Comparison of ENCODE assay signal across 9 cellular contexts in the genomic region with DNA sequence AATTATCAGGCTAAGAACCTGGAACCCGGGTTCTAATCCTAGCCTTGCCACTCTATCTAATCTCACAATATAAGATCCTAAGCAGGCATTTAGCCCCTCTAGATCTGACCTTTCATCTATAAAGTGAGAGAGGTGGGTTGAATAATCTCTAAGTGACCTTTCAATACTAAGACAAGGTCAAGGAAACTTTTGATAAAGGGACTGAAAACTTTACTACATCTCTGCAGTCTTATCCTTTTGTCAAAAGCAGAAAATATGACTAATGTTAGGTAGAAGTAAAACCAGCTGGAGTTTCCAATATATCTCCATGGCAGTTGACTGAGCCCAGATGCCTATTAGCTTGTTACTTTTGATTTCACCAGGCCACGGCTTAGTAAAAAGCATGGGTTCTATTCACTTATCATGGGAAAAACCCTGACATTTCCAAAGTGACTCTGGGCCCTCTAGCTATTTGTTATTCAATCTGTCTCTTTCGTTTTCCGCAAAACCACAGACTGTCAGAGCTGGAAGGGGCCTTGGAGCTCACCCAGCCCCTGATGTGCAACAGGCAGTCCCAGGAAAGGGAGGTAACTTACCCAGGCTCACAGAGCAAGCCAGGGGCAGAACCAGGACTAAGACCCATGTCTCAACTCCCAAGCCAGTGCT.
DNase-seq lines count a peak whose midpoint lies in the region; ATAC-seq and TF ChIP-seq lines count a peak whose summit lies in the region.
"Had no signal": no experiment of that assay in that cellular context is flagged by ENCODE, and none has a peak within 500 bp of the region (broad histone marks: within the 10 kb centered on the region; RNA-seq: fewer than 3 reads in every experiment).

No MANE protein-coding gene starts in this region.

- no peaks in the 10 kb centered on the region for H3K9me3 Mint-ChIP-seq in WTC11

- CTCF ChIA-PET in WTC11 (lab: Charles Lee): no interaction called here

- H3K79me2 ChIP-seq in hepatocyte: no peaks in the 10 kb centered on the region

- TF ChIP-seq CTCF in VCaP (conservative IDR thresholded peaks at IDR 0.05): no peak
- no peak for TF ChIP-seq CTCF in hepatocyte (IDR thresholded peaks at IDR 0.05; ENCODE audit: poor library complexity)
- TF ChIP-seq CTCF in WTC11 (IDR thresholded peaks at IDR 0.05): no peak

- H3K27me3 ChIP-seq in hepatocyte: no peaks in the 10 kb centered on the region

- no peaks in the 10 kb centered on the region for H3K27me3 Mint-ChIP-seq in WTC11 (ENCODE audit: low read depth)

- H3K4me3 ChIP-seq in hepatocyte: no peak overlapping the region

- no peak overlapping the region for H3K4me2 ChIP-seq in hepatocyte

- no peaks in the 10 kb centered on the region for H3K9me2 ChIP-seq in hepatocyte (replicated peaks; ENCODE audit: insufficient read depth)

- POLR2A ChIA-PET in WTC11 (lab: Charles Lee): no interaction called here

- DNase-seq in EL (peak; percentile 54), hepatocyte (ENCODE audit: low spot score) (no peak), NCI-H446 (lab: John Stamatoyannopoulos, UW) (no peak), LoVo (ENCODE audit: low spot score) (no peak), WTC11 (ENCODE audit: low spot score) (no peak), NCI-H2196 treated with DMSO at 0.1 percent for 48 hours (lab: John Stamatoyannopoulos, UW; ENCODE audit: unreplicated experiment) (no peak)

- no peaks in the 10 kb centered on the region for H3K36me3 ChIP-seq in hepatocyte (replicated peaks; ENCODE audit: insufficient read depth, low read depth)

- peak; percentile 40 for ATAC-seq in GM21515 (IDR thresholded peaks at IDR 0.05; ENCODE audit: unreplicated experiment)
- no peak for ATAC-seq in WTC11

- H3K27ac ChIP-seq in VCaP: peak overlapping the region; percentile 95
- peak overlapping the region; percentile 73 for H3K27ac ChIP-seq in hepatocyte
- H3K27ac ChIP-seq: HL-60 had no signal

- no peaks in the 10 kb centered on the region for H4K20me1 ChIP-seq in hepatocyte (ENCODE audit: insufficient read depth, poor library complexity, severe bottlenecking)

- no peak overlapping the region for H2AFZ ChIP-seq in hepatocyte

- H3K4me1 ChIP-seq in hepatocyte (ENCODE audit: insufficient read depth): peaks cover 24% of the 10 kb centered on the region

- H3K36me3 Mint-ChIP-seq in WTC11: no peaks in the 10 kb centered on the region

- 59% methylated on average over 4 of the region's 4 CpGs for WGBS in hepatocyte (ENCODE audit: low lambda C conversion rate, missing lambda C conversion rate)

- H3K4me3 Mint-ChIP-seq in WTC11: no peak overlapping the region

- no peaks in the 10 kb centered on the region for H3K9me3 ChIP-seq in hepatocyte (ENCODE audit: low read depth)

- no peak overlapping the region for H3K27ac Mint-ChIP-seq in WTC11

- peaks cover 14% of the 10 kb centered on the region for H3K4me1 Mint-ChIP-seq in WTC11

TF ChIP-seq in WTC11, 78 proteins besides CTCF, POLR2A, EP300 and RAD21 (continues in another document):
- TF ChIP-seq CREM (CRISPR knock-in tag; IDR thresholded peaks at IDR 0.05) (no peak), RELA (CRISPR knock-in tag; IDR thresholded peaks at IDR 0.05; ENCODE audit: borderline replicate concordance) (no peak), NFE2L1 (CRISPR knock-in tag; IDR thresholded peaks at IDR 0.05) (no peak), FOXJ3 (CRISPR knock-in tag; IDR thresholded peaks at IDR 0.05; ENCODE audit: borderline replicate concordance) (no peak), SMAD3 (CRISPR knock-in tag; IDR thresholded peaks at IDR 0.05; ENCODE audit: borderline replicate concordance) (no peak), MXD4 (CRISPR knock-in tag; IDR thresholded peaks at IDR 0.05; ENCODE audit: borderline replicate concordance) (no peak)
- TF ChIP-seq, protein P1, sequence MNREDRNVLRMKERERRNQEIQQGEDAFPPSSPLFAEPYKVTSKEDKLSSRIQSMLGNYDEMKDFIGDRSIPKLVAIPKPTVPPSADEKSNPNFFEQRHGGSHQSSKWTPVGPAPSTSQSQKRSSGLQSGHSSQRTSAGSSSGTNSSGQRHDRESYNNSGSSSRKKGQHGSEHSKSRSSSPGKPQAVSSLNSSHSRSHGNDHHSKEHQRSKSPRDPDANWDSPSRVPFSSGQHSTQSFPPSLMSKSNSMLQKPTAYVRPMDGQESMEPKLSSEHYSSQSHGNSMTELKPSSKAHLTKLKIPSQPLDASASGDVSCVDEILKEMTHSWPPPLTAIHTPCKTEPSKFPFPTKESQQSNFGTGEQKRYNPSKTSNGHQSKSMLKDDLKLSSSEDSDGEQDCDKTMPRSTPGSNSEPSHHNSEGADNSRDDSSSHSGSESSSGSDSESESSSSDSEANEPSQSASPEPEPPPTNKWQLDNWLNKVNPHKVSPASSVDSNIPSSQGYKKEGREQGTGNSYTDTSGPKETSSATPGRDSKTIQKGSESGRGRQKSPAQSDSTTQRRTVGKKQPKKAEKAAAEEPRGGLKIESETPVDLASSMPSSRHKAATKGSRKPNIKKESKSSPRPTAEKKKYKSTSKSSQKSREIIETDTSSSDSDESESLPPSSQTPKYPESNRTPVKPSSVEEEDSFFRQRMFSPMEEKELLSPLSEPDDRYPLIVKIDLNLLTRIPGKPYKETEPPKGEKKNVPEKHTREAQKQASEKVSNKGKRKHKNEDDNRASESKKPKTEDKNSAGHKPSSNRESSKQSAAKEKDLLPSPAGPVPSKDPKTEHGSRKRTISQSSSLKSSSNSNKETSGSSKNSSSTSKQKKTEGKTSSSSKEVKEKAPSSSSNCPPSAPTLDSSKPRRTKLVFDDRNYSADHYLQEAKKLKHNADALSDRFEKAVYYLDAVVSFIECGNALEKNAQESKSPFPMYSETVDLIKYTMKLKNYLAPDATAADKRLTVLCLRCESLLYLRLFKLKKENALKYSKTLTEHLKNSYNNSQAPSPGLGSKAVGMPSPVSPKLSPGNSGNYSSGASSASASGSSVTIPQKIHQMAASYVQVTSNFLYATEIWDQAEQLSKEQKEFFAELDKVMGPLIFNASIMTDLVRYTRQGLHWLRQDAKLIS (CRISPR knock-in tag; IDR thresholded peaks at IDR 0.05; ENCODE audit: borderline replicate concordance): no peak
- TF ChIP-seq, protein P2, sequence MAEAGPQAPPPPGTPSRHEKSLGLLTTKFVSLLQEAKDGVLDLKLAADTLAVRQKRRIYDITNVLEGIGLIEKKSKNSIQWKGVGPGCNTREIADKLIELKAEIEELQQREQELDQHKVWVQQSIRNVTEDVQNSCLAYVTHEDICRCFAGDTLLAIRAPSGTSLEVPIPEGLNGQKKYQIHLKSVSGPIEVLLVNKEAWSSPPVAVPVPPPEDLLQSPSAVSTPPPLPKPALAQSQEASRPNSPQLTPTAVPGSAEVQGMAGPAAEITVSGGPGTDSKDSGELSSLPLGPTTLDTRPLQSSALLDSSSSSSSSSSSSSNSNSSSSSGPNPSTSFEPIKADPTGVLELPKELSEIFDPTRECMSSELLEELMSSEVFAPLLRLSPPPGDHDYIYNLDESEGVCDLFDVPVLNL (CRISPR knock-in tag; IDR thresholded peaks at IDR 0.05; ENCODE audit: borderline replicate concordance, low read depth): no peak
- TF ChIP-seq, protein P3, sequence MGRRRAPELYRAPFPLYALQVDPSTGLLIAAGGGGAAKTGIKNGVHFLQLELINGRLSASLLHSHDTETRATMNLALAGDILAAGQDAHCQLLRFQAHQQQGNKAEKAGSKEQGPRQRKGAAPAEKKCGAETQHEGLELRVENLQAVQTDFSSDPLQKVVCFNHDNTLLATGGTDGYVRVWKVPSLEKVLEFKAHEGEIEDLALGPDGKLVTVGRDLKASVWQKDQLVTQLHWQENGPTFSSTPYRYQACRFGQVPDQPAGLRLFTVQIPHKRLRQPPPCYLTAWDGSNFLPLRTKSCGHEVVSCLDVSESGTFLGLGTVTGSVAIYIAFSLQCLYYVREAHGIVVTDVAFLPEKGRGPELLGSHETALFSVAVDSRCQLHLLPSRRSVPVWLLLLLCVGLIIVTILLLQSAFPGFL (CRISPR knock-in tag; IDR thresholded peaks at IDR 0.05; ENCODE audit: borderline replicate concordance): no peak
- TF ChIP-seq, protein P4, sequence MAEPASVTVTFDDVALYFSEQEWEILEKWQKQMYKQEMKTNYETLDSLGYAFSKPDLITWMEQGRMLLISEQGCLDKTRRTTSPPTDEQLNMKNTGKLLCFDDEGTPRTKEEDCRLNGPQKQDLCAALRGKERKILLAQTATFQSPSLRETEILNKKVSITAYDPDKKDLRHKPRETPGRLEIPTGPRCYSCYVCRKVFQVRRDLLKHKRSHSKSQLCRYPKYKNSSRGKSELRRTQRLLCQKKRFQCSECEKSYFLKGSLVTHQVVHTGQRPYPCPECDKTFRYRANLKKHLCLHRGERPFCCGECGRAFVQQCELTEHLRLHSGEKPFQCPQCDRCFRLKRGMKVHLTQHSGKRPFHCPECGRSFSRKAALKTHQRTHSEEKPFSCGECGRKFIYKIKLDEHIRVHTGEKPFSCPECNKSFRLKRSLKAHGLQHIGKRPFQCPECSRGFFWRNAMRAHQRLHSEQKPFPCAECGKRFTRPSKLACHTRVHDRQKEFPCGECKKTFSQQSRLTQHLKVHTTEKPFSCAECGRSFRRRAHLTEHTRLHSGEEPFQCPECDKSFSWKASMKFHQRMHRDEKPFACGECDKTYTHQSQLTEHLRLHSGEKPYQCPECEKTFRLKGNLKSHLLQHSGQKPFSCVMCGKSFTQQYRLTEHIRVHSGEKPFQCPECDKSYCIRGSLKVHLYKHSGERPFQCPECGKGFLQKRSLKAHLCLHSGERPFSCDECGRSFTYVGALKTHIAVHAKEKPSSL (CRISPR knock-in tag; conservative IDR thresholded peaks at IDR 0.05): no peak
- TF ChIP-seq, protein P5, sequence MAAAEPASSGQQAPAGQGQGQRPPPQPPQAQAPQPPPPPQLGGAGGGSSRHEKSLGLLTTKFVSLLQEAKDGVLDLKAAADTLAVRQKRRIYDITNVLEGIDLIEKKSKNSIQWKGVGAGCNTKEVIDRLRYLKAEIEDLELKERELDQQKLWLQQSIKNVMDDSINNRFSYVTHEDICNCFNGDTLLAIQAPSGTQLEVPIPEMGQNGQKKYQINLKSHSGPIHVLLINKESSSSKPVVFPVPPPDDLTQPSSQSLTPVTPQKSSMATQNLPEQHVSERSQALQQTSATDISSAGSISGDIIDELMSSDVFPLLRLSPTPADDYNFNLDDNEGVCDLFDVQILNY (CRISPR knock-in tag; IDR thresholded peaks at IDR 0.05): no peak
